Comparison of ENCODE assay signal across 8 cellular contexts in the genomic region with DNA sequence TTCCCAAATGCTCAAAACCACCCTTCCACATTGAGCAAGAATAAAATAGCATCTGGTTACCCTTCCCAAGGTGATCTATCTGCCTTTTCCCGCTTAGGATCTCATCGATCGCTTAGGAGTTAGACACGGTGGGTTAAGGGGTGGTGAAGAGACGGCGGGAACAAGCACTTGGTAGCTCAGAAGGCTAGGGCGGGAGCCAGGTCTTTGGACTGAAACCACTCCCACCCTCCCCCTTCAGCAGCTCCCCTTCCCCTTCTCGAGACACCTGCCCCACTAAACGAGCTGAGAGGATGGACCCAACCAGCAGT. TPM values are rescaled to one million over a fixed set of nuclear protein-coding genes. Genes with fewer than 3 reads are reported as not detected.
DNase-seq lines count a peak whose midpoint lies in the region; ATAC-seq, FAIRE-seq and TF ChIP-seq lines count a peak whose summit lies in the region.

No MANE protein-coding gene starts in this region.

- peaks cover 27% of the 10 kb centered on the region for H3K79me1 ChIP-seq in mesenchymal stem cell (replicated peaks; ENCODE audit: low read length, poor library complexity, severe bottlenecking)

- intact Hi-C loops in aorta (cut with DNase I), result no loop called here

- H3K9me3 ChIP-seq in mesenchymal stem cell (ENCODE audit: control insufficient read depth, low read length) (no peaks in the 10 kb centered on the region), aorta (ENCODE audit: control insufficient read depth, low read length) (no peaks in the 10 kb centered on the region)

- 0% methylated on average over 3 of the region's 9 CpGs for WGBS in mesenchymal stem cell
- 0 to 1% methylated on average over 8 to 9 of the region's 9 CpGs for WGBS in aorta, 2 donors

- H4K91ac ChIP-seq in mesenchymal stem cell (ENCODE audit: low read length), result no peak overlapping the region

- no peak overlapping the region for H2BK15ac ChIP-seq in mesenchymal stem cell (ENCODE audit: low read depth, poor library complexity, severe bottlenecking)

- peak overlapping the region; percentile 94 for H3K4me3 ChIP-seq in brain microvascular endothelial cell (ENCODE audit: low read depth, low read length)
- H3K4me3 ChIP-seq in mesenchymal stem cell (ENCODE audit: insufficient read depth in 1 of 2, low read depth in 1 of 2, low read length in 2 of 2), result peak overlapping the region; percentile 87 to 95
- peak overlapping the region; percentile 71 to 82 for H3K4me3 ChIP-seq in aorta (ENCODE audit: low read length in 2 of 2)

- TF ChIP-seq CTCF in brain microvascular endothelial cell (IDR thresholded peaks at IDR 0.05; ENCODE audit: low read depth, low read length, missing control alignments), result no peak
- no peak for TF ChIP-seq CTCF in D721Med (IDR thresholded peaks at IDR 0.05; ENCODE audit: insufficient read depth, missing control alignments)

- H3K18ac ChIP-seq in mesenchymal stem cell (ENCODE audit: low read depth in 1 of 2, low read length in 2 of 2), result no peak overlapping the region

- peak overlapping the region in 1 of 2 experiments; percentile 87 for H3K4ac ChIP-seq in mesenchymal stem cell (ENCODE audit: low read depth in 1 of 2, low read length in 2 of 2)

- H3K9ac ChIP-seq in mesenchymal stem cell (ENCODE audit: low read length), result peak overlapping the region; percentile 99

- H3K4me1 ChIP-seq in mesenchymal stem cell (ENCODE audit: control insufficient read depth, insufficient read depth, low read depth, low read length) (peaks cover 7% of the 10 kb centered on the region), aorta (ENCODE audit: control insufficient read depth in 1 of 2, insufficient read depth in 2 of 2, low read length in 2 of 2) (no peaks in the 10 kb centered on the region)

- H3K14ac ChIP-seq in mesenchymal stem cell (ENCODE audit: low read length in 2 of 2), result peak overlapping the region in 1 of 2 experiments; percentile 88

- no peak overlapping the region for H2AK5ac ChIP-seq in mesenchymal stem cell (ENCODE audit: low read length, severe bottlenecking)

- peak; percentile 33 for DNase-seq in ACHN
- peak; percentile 29 for DNase-seq in NCI-H1105 (lab: John Stamatoyannopoulos, UW)
- peak; percentile 2 for DNase-seq in brain microvascular endothelial cell
- no peak for DNase-seq in mesenchymal stem cell
- DNase-seq in aorta, result no peak
- DNase-seq in D721Med (ENCODE audit: insufficient read length, low spot score), result no peak
- DNase-seq in hepatic stellate cell (ENCODE audit: low spot score), result no peak

- H2BK12ac ChIP-seq in mesenchymal stem cell (ENCODE audit: low read length in 2 of 2), result peak overlapping the region in 1 of 2 experiments; percentile 39

- no peak overlapping the region for H2BK5ac ChIP-seq in mesenchymal stem cell (ENCODE audit: low read depth, low read length, poor library complexity, severe bottlenecking)

- in situ Hi-C loops in ACHN (cut with HindIII; ENCODE audit: low pct_ligation_motif_present, low pct_unique_long_range_greater_than_20kb, low sequenced_read_pairs), result no loop called here
- in situ Hi-C loops in brain microvascular endothelial cell (cut with HindIII; ENCODE audit: low pct_ligation_motif_present, low sequenced_read_pairs), result no loop called here

- no peak for FAIRE-seq in D721Med (lab: Jason Lieb, UNC)

- H3K36me3 ChIP-seq in brain microvascular endothelial cell (replicated peaks) (peaks cover 5% of the 10 kb centered on the region), mesenchymal stem cell (ENCODE audit: control insufficient read depth in 1 of 2, insufficient read depth in 2 of 2, low read depth in 1 of 2, low read length in 2 of 2) (peaks cover 0 to 27% of the 10 kb centered on the region in 2 experiments), aorta (ENCODE audit: control insufficient read depth in 1 of 2, insufficient read depth in 2 of 2, low read length in 1 of 2) (no peaks in the 10 kb centered on the region)

- peak overlapping the region; percentile 78 for H4K8ac ChIP-seq in mesenchymal stem cell (ENCODE audit: low read length)

- no peak overlapping the region for H3K23ac ChIP-seq in mesenchymal stem cell (ENCODE audit: low read length in 2 of 2)

- peak overlapping the region; percentile 97 for H3K27ac ChIP-seq in brain microvascular endothelial cell
- H3K27ac ChIP-seq in mesenchymal stem cell (ENCODE audit: low read length, poor library complexity, severe bottlenecking), result no peak overlapping the region
- peak overlapping the region in 1 of 2 donors; percentile 0 for H3K27ac ChIP-seq in aorta (ENCODE audit: low read depth in 1 of 2, low read length in 2 of 2)

- ATAC-seq in GM18498 (IDR thresholded peaks at IDR 0.05; ENCODE audit: unreplicated experiment) (peak; percentile 32), aorta (ENCODE audit: low FRiP score) (peak; percentile 26)

- H2AFZ ChIP-seq in mesenchymal stem cell (ENCODE audit: low read depth, low read length), result peak overlapping the region; percentile 96

- H3K4me2 ChIP-seq in mesenchymal stem cell (ENCODE audit: low read length, poor library complexity, severe bottlenecking), result peak overlapping the region; percentile 90

- no peak overlapping the region for H2BK120ac ChIP-seq in mesenchymal stem cell (ENCODE audit: low read depth, low read length)

- H3K27me3 ChIP-seq in brain microvascular endothelial cell (replicated peaks) (no peaks in the 10 kb centered on the region), mesenchymal stem cell (ENCODE audit: control insufficient read depth in 1 of 2, insufficient read depth in 1 of 2, low read length in 2 of 2) (no peaks in the 10 kb centered on the region), aorta (ENCODE audit: control insufficient read depth in 1 of 2, insufficient read depth in 2 of 2, low read length in 1 of 2) (no peaks in the 10 kb centered on the region)

RNA-seq across cellular contexts. Expression of gene THOC1, which starts 0.5 kb away (rescaled TPM):
- polyA plus RNA-seq in mesenchymal stem cell (2013, experiment 1 of 2), result 11.3 TPM
- 11.3 TPM for polyA plus RNA-seq in mesenchymal stem cell (2013, experiment 2 of 2)
- 10 to 100 TPM; 36.6 to 56.1 TPM for total RNA-seq in aorta
- 10 to 100 TPM in 1 of 2 donors, 1 to 10 TPM in 1; 4.0 to 59.2 TPM for polyA plus RNA-seq in aorta

Comparison
In these comparisons a context has a peak if more than half of its experiments do, and no peak if none do; other contexts are left out.
1. DNase-seq: peak in ACHN (single experiment), NCI-H1105 (single experiment) and brain microvascular endothelial cell (single experiment); none in mesenchymal stem cell (single experiment), aorta (0 of 2), D721Med (single experiment) and hepatic stellate cell (single experiment).
2. Peak in every context shown above with its lines, with median percentiles within 50 percentile points of each other: H3K4me3 ChIP-seq.